In genomic region chr12:130468700-130469245, GRCh38 we compare ENCODE assay signal across 19 cellular contexts.
"Had no signal": no experiment of that assay in that cellular context is flagged by ENCODE, and none has a peak within 500 bp of the region (broad histone marks: within the 10 kb centered on the region; RNA-seq: fewer than 3 reads in every experiment).

No MANE protein-coding gene starts in this region.

- H3K36me3 ChIP-seq: esophagus muscularis mucosa, gastroesophageal sphincter, heart right ventricle, left lung, lower lobe of right lung had no signal

- DNase-seq: dermis blood vessel endothelial cell; dorsolateral prefrontal cortex; effector CD4-positive, alpha-beta T cell; effector memory CD4-positive, alpha-beta T cell; foreskin keratinocyte; head of caudate nucleus; heart right ventricle; hippocampal formation; kidney glomerular epithelial cell; left ventricle myocardium superior; lower lobe of right lung; mesenchymal stem cell; naive B cell had no signal

- ATAC-seq: foreskin keratinocyte, gastroesophageal sphincter, heart right ventricle, left lung, left ventricle myocardium superior, lower lobe of right lung, mucosa of descending colon had no signal

- H3K4me1 ChIP-seq: esophagus muscularis mucosa, foreskin keratinocyte, gastroesophageal sphincter, heart right ventricle, left lung, lower lobe of right lung had no signal

- H3K27ac Mint-ChIP-seq: mesothelial cell of epicardium, naive B cell had no signal

- H3K4me3 ChIP-seq: coronary artery, dorsolateral prefrontal cortex, esophagus muscularis mucosa, gastroesophageal sphincter, heart right ventricle, left lung, lower lobe of right lung, mucosa of descending colon had no signal

- H3K27me3 Mint-ChIP-seq: naive B cell had no signal

- H3K27me3 ChIP-seq: foreskin keratinocyte had no signal

- H3K27ac ChIP-seq: coronary artery, dorsolateral prefrontal cortex, esophagus muscularis mucosa, foreskin keratinocyte, gastroesophageal sphincter, heart right ventricle, left lung, lower lobe of right lung had no signal

- H3K36me3 Mint-ChIP-seq: naive B cell had no signal

- H3K4me1 Mint-ChIP-seq: mesothelial cell of epicardium, naive B cell had no signal

- H3K4me3 Mint-ChIP-seq: mesothelial cell of epicardium had no signal
